Comparison of ENCODE assay signal across 1 cellular context in genomic region chr7:74228951-74229900, GRCh38.
TF ChIP-seq lines count a peak whose summit lies in the region.

No MANE protein-coding gene starts in this region.

TF ChIP-seq in K562, 482 proteins besides CTCF, POLR2A, EP300 and RAD21:
- no peak for TF ChIP-seq ZNF121 (CRISPR knock-in tag; conservative IDR thresholded peaks at IDR 0.05)
- no peak for TF ChIP-seq POLR2B (IDR thresholded peaks at IDR 0.05; ENCODE audit: low read depth, partially characterized antibody)
- TF ChIP-seq ARNT (IDR thresholded peaks at IDR 0.05) = no peak
- TF ChIP-seq, protein P1, sequence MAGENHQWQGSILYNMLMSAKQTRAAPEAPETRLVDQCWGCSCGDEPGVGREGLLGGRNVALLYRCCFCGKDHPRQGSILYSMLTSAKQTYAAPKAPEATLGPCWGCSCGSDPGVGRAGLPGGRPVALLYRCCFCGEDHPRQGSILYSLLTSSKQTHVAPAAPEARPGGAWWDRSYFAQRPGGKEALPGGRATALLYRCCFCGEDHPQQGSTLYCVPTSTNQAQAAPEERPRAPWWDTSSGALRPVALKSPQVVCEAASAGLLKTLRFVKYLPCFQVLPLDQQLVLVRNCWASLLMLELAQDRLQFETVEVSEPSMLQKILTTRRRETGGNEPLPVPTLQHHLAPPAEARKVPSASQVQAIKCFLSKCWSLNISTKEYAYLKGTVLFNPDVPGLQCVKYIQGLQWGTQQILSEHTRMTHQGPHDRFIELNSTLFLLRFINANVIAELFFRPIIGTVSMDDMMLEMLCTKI (IDR thresholded peaks at IDR 0.05; ENCODE audit: partially characterized antibody) = no peak
- TF ChIP-seq SUPT5H (IDR thresholded peaks at IDR 0.05) = peak; percentile 36; the same call in 1 of the 2 replicates
- TF ChIP-seq POLR2G (IDR thresholded peaks at IDR 0.05; ENCODE audit: low read depth, low read length) = peak; percentile 29; the same call in 1 of the 2 replicates
- TF ChIP-seq IFI16 (CRISPR knock-in tag; IDR thresholded peaks at IDR 0.05) = no peak
- TF ChIP-seq CHD1 (IDR thresholded peaks at IDR 0.05; ENCODE audit: low read length) = no peak
- no peak for TF ChIP-seq GATAD2A (IDR thresholded peaks at IDR 0.05)
- no peak for TF ChIP-seq ZNF77 (CRISPR knock-in tag; IDR thresholded peaks at IDR 0.05)
- no peak for TF ChIP-seq U2AF2 (optimal IDR thresholded peaks at IDR 0.05; ENCODE audit: low read depth, low read length)
- TF ChIP-seq TEAD4 (IDR thresholded peaks at IDR 0.05; ENCODE audit: low read length) = no peak
- no peak for TF ChIP-seq TEAD4 (CRISPR knock-in tag; IDR thresholded peaks at IDR 0.05; ENCODE audit: borderline replicate concordance)
- TF ChIP-seq FOXJ2 (tag; IDR thresholded peaks at IDR 0.05) = no peak
- TF ChIP-seq FOXJ3 (CRISPR knock-in tag; IDR thresholded peaks at IDR 0.05) = no peak
- TF ChIP-seq KLF1 (tag; IDR thresholded peaks at IDR 0.05) = no peak
- TF ChIP-seq CGGBP1 (CRISPR knock-in tag; IDR thresholded peaks at IDR 0.05) = no peak
- TF ChIP-seq THRAP3 (IDR thresholded peaks at IDR 0.05; ENCODE audit: borderline replicate concordance) = no peak
- no peak for TF ChIP-seq PHF21A (IDR thresholded peaks at IDR 0.05; ENCODE audit: borderline replicate concordance, low read depth)
- TF ChIP-seq, protein P2, sequence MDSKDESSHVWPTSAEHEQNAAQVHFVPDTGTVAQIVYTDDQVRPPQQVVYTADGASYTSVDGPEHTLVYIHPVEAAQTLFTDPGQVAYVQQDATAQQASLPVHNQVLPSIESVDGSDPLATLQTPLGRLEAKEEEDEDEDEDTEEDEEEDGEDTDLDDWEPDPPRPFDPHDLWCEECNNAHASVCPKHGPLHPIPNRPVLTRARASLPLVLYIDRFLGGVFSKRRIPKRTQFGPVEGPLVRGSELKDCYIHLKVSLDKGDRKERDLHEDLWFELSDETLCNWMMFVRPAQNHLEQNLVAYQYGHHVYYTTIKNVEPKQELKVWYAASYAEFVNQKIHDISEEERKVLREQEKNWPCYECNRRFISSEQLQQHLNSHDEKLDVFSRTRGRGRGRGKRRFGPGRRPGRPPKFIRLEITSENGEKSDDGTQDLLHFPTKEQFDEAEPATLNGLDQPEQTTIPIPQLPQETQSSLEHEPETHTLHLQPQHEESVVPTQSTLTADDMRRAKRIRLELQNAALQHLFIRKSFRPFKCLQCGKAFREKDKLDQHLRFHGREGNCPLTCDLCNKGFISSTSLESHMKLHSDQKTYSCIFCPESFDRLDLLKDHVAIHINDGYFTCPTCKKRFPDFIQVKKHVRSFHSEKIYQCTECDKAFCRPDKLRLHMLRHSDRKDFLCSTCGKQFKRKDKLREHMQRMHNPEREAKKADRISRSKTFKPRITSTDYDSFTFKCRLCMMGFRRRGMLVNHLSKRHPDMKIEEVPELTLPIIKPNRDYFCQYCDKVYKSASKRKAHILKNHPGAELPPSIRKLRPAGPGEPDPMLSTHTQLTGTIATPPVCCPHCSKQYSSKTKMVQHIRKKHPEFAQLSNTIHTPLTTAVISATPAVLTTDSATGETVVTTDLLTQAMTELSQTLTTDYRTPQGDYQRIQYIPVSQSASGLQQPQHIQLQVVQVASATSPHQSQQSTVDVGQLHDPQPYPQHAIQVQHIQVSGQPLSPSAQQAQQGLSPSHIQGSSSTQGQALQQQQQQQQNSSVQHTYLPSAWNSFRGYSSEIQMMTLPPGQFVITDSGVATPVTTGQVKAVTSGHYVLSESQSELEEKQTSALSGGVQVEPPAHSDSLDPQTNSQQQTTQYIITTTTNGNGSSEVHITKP (IDR thresholded peaks at IDR 0.05; ENCODE audit: partially characterized antibody) = no peak
- TF ChIP-seq, protein P3, sequence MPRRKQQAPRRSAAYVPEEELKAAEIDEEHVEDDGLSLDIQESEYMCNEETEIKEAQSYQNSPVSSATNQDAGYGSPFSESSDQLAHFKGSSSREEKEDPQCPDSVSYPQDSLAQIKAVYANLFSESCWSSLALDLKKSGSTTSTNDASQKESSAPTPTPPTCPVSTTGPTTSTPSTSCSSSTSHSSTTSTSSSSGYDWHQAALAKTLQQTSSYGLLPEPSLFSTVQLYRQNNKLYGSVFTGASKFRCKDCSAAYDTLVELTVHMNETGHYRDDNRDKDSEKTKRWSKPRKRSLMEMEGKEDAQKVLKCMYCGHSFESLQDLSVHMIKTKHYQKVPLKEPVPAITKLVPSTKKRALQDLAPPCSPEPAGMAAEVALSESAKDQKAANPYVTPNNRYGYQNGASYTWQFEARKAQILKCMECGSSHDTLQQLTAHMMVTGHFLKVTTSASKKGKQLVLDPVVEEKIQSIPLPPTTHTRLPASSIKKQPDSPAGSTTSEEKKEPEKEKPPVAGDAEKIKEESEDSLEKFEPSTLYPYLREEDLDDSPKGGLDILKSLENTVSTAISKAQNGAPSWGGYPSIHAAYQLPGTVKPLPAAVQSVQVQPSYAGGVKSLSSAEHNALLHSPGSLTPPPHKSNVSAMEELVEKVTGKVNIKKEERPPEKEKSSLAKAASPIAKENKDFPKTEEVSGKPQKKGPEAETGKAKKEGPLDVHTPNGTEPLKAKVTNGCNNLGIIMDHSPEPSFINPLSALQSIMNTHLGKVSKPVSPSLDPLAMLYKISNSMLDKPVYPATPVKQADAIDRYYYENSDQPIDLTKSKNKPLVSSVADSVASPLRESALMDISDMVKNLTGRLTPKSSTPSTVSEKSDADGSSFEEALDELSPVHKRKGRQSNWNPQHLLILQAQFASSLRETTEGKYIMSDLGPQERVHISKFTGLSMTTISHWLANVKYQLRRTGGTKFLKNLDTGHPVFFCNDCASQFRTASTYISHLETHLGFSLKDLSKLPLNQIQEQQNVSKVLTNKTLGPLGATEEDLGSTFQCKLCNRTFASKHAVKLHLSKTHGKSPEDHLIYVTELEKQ (CRISPR knock-in tag; IDR thresholded peaks at IDR 0.05) = no peak
- no peak for TF ChIP-seq ZFP30 (CRISPR knock-in tag; IDR thresholded peaks at IDR 0.05; ENCODE audit: borderline replicate concordance)
- no peak for TF ChIP-seq HIVEP1 (CRISPR knock-in tag; IDR thresholded peaks at IDR 0.05)
- no peak for TF ChIP-seq ZNF354B (CRISPR knock-in tag; IDR thresholded peaks at IDR 0.05)
- TF ChIP-seq POLR2AphosphoS5 (IDR thresholded peaks at IDR 0.05; ENCODE audit: control insufficient read depth, insufficient read depth, low read depth, low read length) = 0 out of 2 replicates have a peak, but pooled peaks have one; percentile 23
- TF ChIP-seq ZNF274 (IDR thresholded peaks at IDR 0.05; ENCODE audit: borderline replicate concordance, low read depth, low read length) = no peak
- TF ChIP-seq MCM2 (IDR thresholded peaks at IDR 0.05; ENCODE audit: low read depth) = no peak
